13 cellular contexts compared by ENCODE assay signal in genomic region chr2:63712748-63713147, GRCh38.
A peak's percentile ranks its signal among the peaks of the same experiment; 100 is the strongest.
DNase-seq lines count a peak whose midpoint lies in the region; ATAC-seq lines count a peak whose summit lies in the region.
"Had no signal": no experiment of that assay in that cellular context is flagged by ENCODE, and none has a peak within 500 bp of the region (broad histone marks: within the 10 kb centered on the region; RNA-seq: fewer than 3 reads in every experiment).

No MANE protein-coding gene starts in this region.

- ATAC-seq in sciatic nerve (peak; percentile 36), HG03442 (IDR thresholded peaks at IDR 0.05; ENCODE audit: unreplicated experiment) (no peak)
- ATAC-seq: activated T-cell treated with anti-CD3 and anti-CD28 coated beads, Interleukin-2, amount 50 U/mL, for 4 hours; PC-3 had no signal

- intact Hi-C loops in sciatic nerve (cut with DNase I), result no loop called here

- DNase-seq in GM04504 (ENCODE audit: low read depth) (peak; percentile 67), OCI-M1 (lab: John Stamatoyannopoulos, UW) (peak; percentile 15), fibroblast of the conjunctiva (ENCODE audit: low read depth) (peak; percentile 73), sciatic nerve (ENCODE audit: low spot score) (no peak), GM19238 (ENCODE audit: insufficient read length, low spot score) (no peak)
- DNase-seq in activated CD8-positive, alpha-beta memory T cell treated with anti-CD3 and anti-CD28 coated beads for 24 hours, result no peak
- DNase-seq: activated CD4-positive, alpha-beta T cell treated with anti-CD3 and anti-CD28 coated beads, Interleukin-2, amount 10 ng/mL, durations not matched to agents 24 days and 14 days; activated T-cell treated with anti-CD3 and anti-CD28 coated beads, Interleukin-2, amount 50 U/mL, for 4 hours; dermis blood vessel endothelial cell; foreskin melanocyte; NCI-H345; PC-3 had no signal

Comparison
In these comparisons a context has a peak if more than half of its experiments do, and no peak if none do; other contexts are left out.
1. DNase-seq: peak in GM04504 (single experiment), OCI-M1 (single experiment) and fibroblast of the conjunctiva (single experiment); none in sciatic nerve (single experiment), GM19238 (single experiment) and activated CD8-positive, alpha-beta memory T cell treated with anti-CD3 and anti-CD28 coated beads for 24 hours (single experiment).